ENCODE assay signal across 1 cellular context in genomic region chr19:38849746-38850230, GRCh38.
TF ChIP-seq lines count a peak whose summit lies in the region.

TSS of gene HNRNPL (minus strand) at chr19:38849986. CDS start at chr19:38849966, 20 bp downstream.

TF ChIP-seq in HEK293, 187 proteins besides CTCF, POLR2A, EP300 and RAD21 (continued from another document):
- no peak; the same call in 1 of the 2 replicates for TF ChIP-seq REST (tag by site-specific recombination; IDR thresholded peaks at IDR 0.05)
- TF ChIP-seq ZIC2 (tag by site-specific recombination; IDR thresholded peaks at IDR 0.05), result peak; percentile 68; the same call in 1 of the 2 replicates
- peak; percentile 74; the same call in 1 of the 2 replicates for TF ChIP-seq KLF1 (tag by site-specific recombination; IDR thresholded peaks at IDR 0.05)
- no peak for TF ChIP-seq ZNF26 (tag by site-specific recombination; IDR thresholded peaks at IDR 0.05)
- TF ChIP-seq ZBTB44 (tag by site-specific recombination; IDR thresholded peaks at IDR 0.05), result 0 out of 2 replicates have a peak, but pooled peaks have one; percentile 4
- TF ChIP-seq INSM2 (tag by site-specific recombination; IDR thresholded peaks at IDR 0.05), result peak; percentile 36; the same call in 1 of the 2 replicates
- TF ChIP-seq ZNF114 (tag by site-specific recombination; IDR thresholded peaks at IDR 0.05), result no peak
- TF ChIP-seq ZBTB26 (tag by site-specific recombination; optimal IDR thresholded peaks at IDR 0.05), result no peak
- peak; percentile 99 for TF ChIP-seq ZNF394 (tag by site-specific recombination; IDR thresholded peaks at IDR 0.05; ENCODE audit: borderline replicate concordance)
